ENCODE assay signal across 9 cellular contexts in the genomic region with DNA sequence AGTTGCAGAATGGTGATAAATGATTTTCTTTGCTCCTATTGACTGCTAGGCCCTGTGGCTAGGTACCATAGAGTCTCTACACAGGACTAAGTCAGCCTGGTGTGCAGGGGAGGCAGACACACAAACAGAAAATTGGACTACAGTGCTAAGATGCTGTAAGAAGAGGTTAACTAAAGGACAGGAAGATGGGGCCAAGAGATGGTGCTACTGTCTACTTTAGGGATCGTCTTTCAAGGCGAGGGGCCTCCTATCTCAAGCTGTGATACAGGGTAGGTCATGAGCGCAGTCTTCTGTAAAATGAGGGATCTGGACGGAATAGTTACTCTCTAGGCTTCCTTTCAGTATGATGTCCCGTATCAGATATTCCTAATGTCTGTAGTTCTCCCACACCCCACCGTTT. TPM values are rescaled to one million over a fixed set of nuclear protein-coding genes. Genes with fewer than 3 reads are reported as not detected.
DNase-seq lines count a peak whose midpoint lies in the region; ATAC-seq and TF ChIP-seq lines count a peak whose summit lies in the region.
"Had no signal": no experiment of that assay in that cellular context is flagged by ENCODE, and none has a peak within 500 bp of the region (broad histone marks: within the 10 kb centered on the region; RNA-seq: fewer than 3 reads in every experiment).

No MANE protein-coding gene starts in this region.

- under 1% methylated on average over 6 of the region's 6 CpGs for WGBS in SK-N-SH (ENCODE audit: low lambda C conversion rate)
- WGBS in thymus = 27% methylated on average over 6 of the region's 6 CpGs

- no peaks in the 10 kb centered on the region for H4K20me1 ChIP-seq in SK-N-SH (ENCODE audit: insufficient read depth)

- no peaks in the 10 kb centered on the region for H3K27me3 Mint-ChIP-seq in activated naive CD8-positive, alpha-beta T cell treated with anti-CD3 and anti-CD28 coated beads, Interleukin-2, amount 50 U/mL, for 24 hours
- H3K27me3 Mint-ChIP-seq: effector memory CD8-positive, alpha-beta T cell had no signal

- DNase-seq in NOMO-1 treated with DMSO at 0.1 percent for 48 hours (lab: John Stamatoyannopoulos, UW; ENCODE audit: unreplicated experiment) = peak; percentile 8
- DNase-seq in NOMO-1 treated with dmso at 0.1 percent for 144 hours (lab: John Stamatoyannopoulos, UW; ENCODE audit: unreplicated experiment) = no peak
- peak; percentile 34 for DNase-seq in SK-N-SH
- no peak for DNase-seq in activated naive CD8-positive, alpha-beta T cell treated with anti-CD3 and anti-CD28 coated beads, Interleukin-2, amount 50 U/mL, for 24 hours
- no peak for DNase-seq in omental fat pad (ENCODE audit: low spot score)
- DNase-seq in activated CD4-positive, alpha-beta T cell treated with anti-CD3 and anti-CD28 coated beads, Interleukin-2, amount 50 U/mL, for 4 hours = no peak
- DNase-seq: effector memory CD8-positive, alpha-beta T cell had no signal

- H3K27me3 ChIP-seq in SK-N-SH (ENCODE audit: insufficient read depth) (no peaks in the 10 kb centered on the region), iPS-18a (ENCODE audit: control insufficient read depth, insufficient read depth, low read length) (no peaks in the 10 kb centered on the region), thymus (ENCODE audit: control insufficient read depth, insufficient read depth) (no peaks in the 10 kb centered on the region)

- H3K9me2 ChIP-seq in SK-N-SH = no peaks in the 10 kb centered on the region

- ATAC-seq in activated naive CD8-positive, alpha-beta T cell treated with anti-CD3 and anti-CD28 coated beads, Interleukin-2, amount 50 U/mL, for 24 hours = no peak
- no peak for ATAC-seq in omental fat pad (ENCODE audit: low FRiP score)

- H3K4me1 Mint-ChIP-seq in activated naive CD8-positive, alpha-beta T cell treated with anti-CD3 and anti-CD28 coated beads, Interleukin-2, amount 50 U/mL, for 24 hours = peaks cover 14% of the 10 kb centered on the region

- no peak for TF ChIP-seq RAD21 in SK-N-SH (IDR thresholded peaks at IDR 0.05; ENCODE audit: low read length)

- H3K27ac ChIP-seq in SK-N-SH (ENCODE audit: low read depth in 2 of 2, low read length in 1 of 2) (peak overlapping the region; percentile 47 to 81; a peak in 3 of 4 replicates), iPS-18a (ENCODE audit: low read length) (peak overlapping the region; percentile 87), thymus (ENCODE audit: low read depth) (no peak overlapping the region)

- no peak overlapping the region for H3K27ac Mint-ChIP-seq in activated naive CD8-positive, alpha-beta T cell treated with anti-CD3 and anti-CD28 coated beads, Interleukin-2, amount 50 U/mL, for 24 hours
- H3K27ac Mint-ChIP-seq: effector memory CD8-positive, alpha-beta T cell had no signal

- POLR2A ChIA-PET in SK-N-SH (lab: Yijun Ruan, JAX) = interaction anchor here (0.9 to 2.3 kb wide), 2 partner anchors 11 to 143 kb away, joined by 3 to 19 read pairs; a partner anchor contains a TSS

- H3K9me3 ChIP-seq in SK-N-SH (no peaks in the 10 kb centered on the region), iPS-18a (ENCODE audit: control insufficient read depth, low read depth, low read length) (no peaks in the 10 kb centered on the region), thymus (ENCODE audit: control insufficient read depth) (no peaks in the 10 kb centered on the region)

- H3K4me2 ChIP-seq in SK-N-SH = peak overlapping the region; percentile 82

- H3K9ac ChIP-seq in SK-N-SH (peak overlapping the region; percentile 77), iPS-18a (ENCODE audit: low read length) (peak overlapping the region; percentile 95)

- H3K36me3 ChIP-seq in SK-N-SH (replicated peaks in 1 of 2; ENCODE audit: control insufficient read depth in 1 of 2, insufficient read depth in 2 of 2, low read length in 1 of 2) = peaks cover 24 to 30% of the 10 kb centered on the region in 2 experiments
- H3K36me3 ChIP-seq in iPS-18a (ENCODE audit: control insufficient read depth, low read depth, low read length) = peaks cover 24% of the 10 kb centered on the region
- peaks cover 8% of the 10 kb centered on the region for H3K36me3 ChIP-seq in thymus (ENCODE audit: control insufficient read depth, insufficient read depth)

- no peak for TF ChIP-seq CTCF in SK-N-SH (IDR thresholded peaks at IDR 0.05)
- TF ChIP-seq CTCF in omental fat pad (IDR thresholded peaks at IDR 0.05) = no peak

- CTCF ChIA-PET in SK-N-SH (lab: Yijun Ruan, JAX) = interaction anchor here (1.1 to 4.9 kb wide), 10 partner anchors 10 to 375 kb away, joined by 3 to 115 read pairs (median 28); a partner anchor contains a TSS

- H3F3A ChIP-seq in SK-N-SH (replicated peaks; ENCODE audit: insufficient read depth) = no peaks in the 10 kb centered on the region

- H3K79me2 ChIP-seq in SK-N-SH (ENCODE audit: insufficient read depth) = peaks cover 57% of the 10 kb centered on the region

- H2AFZ ChIP-seq in SK-N-SH (ENCODE audit: low read depth) = peak overlapping the region; percentile 67

- H3K4me3 Mint-ChIP-seq in activated naive CD8-positive, alpha-beta T cell treated with anti-CD3 and anti-CD28 coated beads, Interleukin-2, amount 50 U/mL, for 24 hours = no peak overlapping the region
- H3K4me3 Mint-ChIP-seq: effector memory CD8-positive, alpha-beta T cell had no signal

- TF ChIP-seq EP300 in SK-N-SH (IDR thresholded peaks at IDR 0.05; ENCODE audit: borderline replicate concordance in 1 of 2, low read depth in 1 of 2, low read length in 1 of 2) = no peak

- H3K4me1 ChIP-seq in SK-N-SH (ENCODE audit: control insufficient read depth in 1 of 2, insufficient read depth in 2 of 2, low read depth in 1 of 2, low read length in 1 of 2) = peaks cover 9 to 11% of the 10 kb centered on the region in 2 experiments; a peak in 3 of 4 replicates
- H3K4me1 ChIP-seq in iPS-18a (ENCODE audit: control insufficient read depth, low read depth, low read length) = peaks cover 4% of the 10 kb centered on the region
- H3K4me1 ChIP-seq in thymus (ENCODE audit: control insufficient read depth, insufficient read depth, low read length) = peaks cover 8% of the 10 kb centered on the region

- H3K4me3 ChIP-seq in SK-N-SH (ENCODE audit: low read depth in 2 of 2, low read length in 1 of 2) = peak overlapping the region; percentile 69 to 72
- peak overlapping the region; percentile 96 for H3K4me3 ChIP-seq in iPS-18a (ENCODE audit: low read length)
- H3K4me3 ChIP-seq in thymus (ENCODE audit: low read length) = peak overlapping the region; percentile 71

- H3K9me3 Mint-ChIP-seq in activated naive CD8-positive, alpha-beta T cell treated with anti-CD3 and anti-CD28 coated beads, Interleukin-2, amount 50 U/mL, for 24 hours = no peaks in the 10 kb centered on the region
- H3K9me3 Mint-ChIP-seq: effector memory CD8-positive, alpha-beta T cell had no signal

- H3K36me3 Mint-ChIP-seq in activated naive CD8-positive, alpha-beta T cell treated with anti-CD3 and anti-CD28 coated beads, Interleukin-2, amount 50 U/mL, for 24 hours (ENCODE audit: low read depth) = peaks cover 34% of the 10 kb centered on the region

TF ChIP-seq in SK-N-SH, 30 proteins besides CTCF, POLR2A, EP300 and RAD21 (continues in another document):
- TF ChIP-seq POLR2AphosphoS5 (IDR thresholded peaks at IDR 0.05; ENCODE audit: low read depth, low read length) (no peak), TCF12 (IDR thresholded peaks at IDR 0.05) (no peak), FOXJ3 (CRISPR knock-in tag; IDR thresholded peaks at IDR 0.05) (no peak), NRF1 (IDR thresholded peaks at IDR 0.05; ENCODE audit: low read depth, low read length) (no peak), RXRA (IDR thresholded peaks at IDR 0.05; ENCODE audit: borderline replicate concordance, low read depth) (no peak), TAF1 (IDR thresholded peaks at IDR 0.05; ENCODE audit: borderline replicate concordance, low read depth, low read length) (no peak)
- TF ChIP-seq, protein P1, sequence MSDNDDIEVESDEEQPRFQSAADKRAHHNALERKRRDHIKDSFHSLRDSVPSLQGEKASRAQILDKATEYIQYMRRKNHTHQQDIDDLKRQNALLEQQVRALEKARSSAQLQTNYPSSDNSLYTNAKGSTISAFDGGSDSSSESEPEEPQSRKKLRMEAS (IDR thresholded peaks at IDR 0.05; ENCODE audit: low read depth) = no peak
- TF ChIP-seq, protein P2, sequence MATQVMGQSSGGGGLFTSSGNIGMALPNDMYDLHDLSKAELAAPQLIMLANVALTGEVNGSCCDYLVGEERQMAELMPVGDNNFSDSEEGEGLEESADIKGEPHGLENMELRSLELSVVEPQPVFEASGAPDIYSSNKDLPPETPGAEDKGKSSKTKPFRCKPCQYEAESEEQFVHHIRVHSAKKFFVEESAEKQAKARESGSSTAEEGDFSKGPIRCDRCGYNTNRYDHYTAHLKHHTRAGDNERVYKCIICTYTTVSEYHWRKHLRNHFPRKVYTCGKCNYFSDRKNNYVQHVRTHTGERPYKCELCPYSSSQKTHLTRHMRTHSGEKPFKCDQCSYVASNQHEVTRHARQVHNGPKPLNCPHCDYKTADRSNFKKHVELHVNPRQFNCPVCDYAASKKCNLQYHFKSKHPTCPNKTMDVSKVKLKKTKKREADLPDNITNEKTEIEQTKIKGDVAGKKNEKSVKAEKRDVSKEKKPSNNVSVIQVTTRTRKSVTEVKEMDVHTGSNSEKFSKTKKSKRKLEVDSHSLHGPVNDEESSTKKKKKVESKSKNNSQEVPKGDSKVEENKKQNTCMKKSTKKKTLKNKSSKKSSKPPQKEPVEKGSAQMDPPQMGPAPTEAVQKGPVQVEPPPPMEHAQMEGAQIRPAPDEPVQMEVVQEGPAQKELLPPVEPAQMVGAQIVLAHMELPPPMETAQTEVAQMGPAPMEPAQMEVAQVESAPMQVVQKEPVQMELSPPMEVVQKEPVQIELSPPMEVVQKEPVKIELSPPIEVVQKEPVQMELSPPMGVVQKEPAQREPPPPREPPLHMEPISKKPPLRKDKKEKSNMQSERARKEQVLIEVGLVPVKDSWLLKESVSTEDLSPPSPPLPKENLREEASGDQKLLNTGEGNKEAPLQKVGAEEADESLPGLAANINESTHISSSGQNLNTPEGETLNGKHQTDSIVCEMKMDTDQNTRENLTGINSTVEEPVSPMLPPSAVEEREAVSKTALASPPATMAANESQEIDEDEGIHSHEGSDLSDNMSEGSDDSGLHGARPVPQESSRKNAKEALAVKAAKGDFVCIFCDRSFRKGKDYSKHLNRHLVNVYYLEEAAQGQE (IDR thresholded peaks at IDR 0.05; ENCODE audit: low read depth, low read length) = no peak

RNA-seq across cellular contexts. Expression of a gene that starts 0.8 kb away (rescaled TPM):
- polyA plus RNA-seq in SK-N-SH (2012; rRNA removed) = 654 and 658 TPM in 2 replicates
- 675 and 736 TPM in 2 replicates for polyA plus RNA-seq in SK-N-SH (2012; cell fraction: cytosol; rRNA removed)
- polyA plus RNA-seq in SK-N-SH (2012; cell fraction: nucleus; rRNA removed) = 254 and 270 TPM in 2 replicates
- polyA plus RNA-seq in thymus = 58.5 TPM
- 10 to 100 TPM; 24.1 to 95.2 (median 77.1) TPM for total RNA-seq in omental fat pad

RNA-seq across cellular contexts. Expression of a gene that starts 12.0 kb away (rescaled TPM):
- 1,446 and 1,447 TPM in 2 replicates for polyA plus RNA-seq in SK-N-SH (2012; rRNA removed)
- polyA plus RNA-seq in SK-N-SH (2012; cell fraction: cytosol; rRNA removed) = 1,544 and 1,563 TPM in 2 replicates
- polyA plus RNA-seq in SK-N-SH (2012; cell fraction: nucleus; rRNA removed) = 435 and 488 TPM in 2 replicates
- 382 TPM for polyA plus RNA-seq in thymus
- 100 to 1,000 TPM; 440 to 570 (median 469) TPM for total RNA-seq in omental fat pad

RNA-seq across cellular contexts. Expression of a gene that starts 33.5 kb away (rescaled TPM):
- polyA plus RNA-seq in SK-N-SH (2012; rRNA removed) (32.1 and 44.5 TPM in 2 replicates), thymus (35.6 TPM)
- 32.4 and 35.5 TPM in 2 replicates for polyA plus RNA-seq in SK-N-SH (2012; cell fraction: cytosol; rRNA removed)
- 76.8 and 131 TPM in 2 replicates for polyA plus RNA-seq in SK-N-SH (2012; cell fraction: nucleus; rRNA removed)
- 100 to 1,000 TPM; 117 to 197 (median 138) TPM for total RNA-seq in omental fat pad

Comparison
In these comparisons a context has a peak if more than half of its experiments do, and no peak if none do; other contexts are left out.
1. DNase-seq: peak in NOMO-1 treated with DMSO at 0.1 percent for 48 hours (single experiment) and SK-N-SH (single experiment); none in NOMO-1 treated with dmso at 0.1 percent for 144 hours (single experiment), activated naive CD8-positive, alpha-beta T cell treated with anti-CD3 and anti-CD28 coated beads, Interleukin-2, amount 50 U/mL, for 24 hours (single experiment), omental fat pad (single experiment) and activated CD4-positive, alpha-beta T cell treated with anti-CD3 and anti-CD28 coated beads, Interleukin-2, amount 50 U/mL, for 4 hours (0 of 2).
2. Peak in every context shown above with its lines, with median percentiles within 50 percentile points of each other: H3K4me3 ChIP-seq.